Comparison of ENCODE assay signal across 9 cellular contexts in genomic region chr11:43736502-43737193, GRCh38. TPM values are rescaled to one million over a fixed set of nuclear protein-coding genes. Genes with fewer than 3 reads are reported as not detected.
A peak's percentile ranks its signal among the peaks of the same experiment; 100 is the strongest.
DNase-seq lines count a peak whose midpoint lies in the region; ATAC-seq and TF ChIP-seq lines count a peak whose summit lies in the region.
"Had no signal": no experiment of that assay in that cellular context is flagged by ENCODE, and none has a peak within 500 bp of the region (broad histone marks: within the 10 kb centered on the region; RNA-seq: fewer than 3 reads in every experiment).

No MANE protein-coding gene starts in this region.

- H3K4me1 Mint-ChIP-seq in Calu3 (ENCODE audit: low read depth, unreplicated experiment): peaks cover 51% of the 10 kb centered on the region
- H3K4me1 Mint-ChIP-seq in neural crest cell: peaks cover 49% of the 10 kb centered on the region

- H3K9me3 Mint-ChIP-seq in Calu3 (ENCODE audit: low read depth, unreplicated experiment) (no peaks in the 10 kb centered on the region), neural crest cell (peaks cover 3% of the 10 kb centered on the region)

- intact Hi-C loops in Calu3 (cut with micrococcal nuclease; ENCODE audit: unreplicated experiment): loop anchor here (2.0 to 5.0 kb wide), 2 partner anchors 56 to 94 kb away; partner anchors contain the start of gene HSD17B12

- no peaks in the 10 kb centered on the region for H3K36me3 ChIP-seq in endocrine pancreas (ENCODE audit: control insufficient read depth, insufficient read depth, low read length)

- no peaks in the 10 kb centered on the region for H3K27me3 Mint-ChIP-seq in Calu3 (ENCODE audit: unreplicated experiment)
- H3K27me3 Mint-ChIP-seq in neural crest cell (ENCODE audit: low read depth): no peaks in the 10 kb centered on the region
- H3K27me3 Mint-ChIP-seq: naive B cell had no signal

- H3K27ac Mint-ChIP-seq in Calu3 (ENCODE audit: unreplicated experiment) (peak overlapping the region; percentile 89), neural crest cell (ENCODE audit: unreplicated experiment) (peak overlapping the region; percentile 98)

- CTCF ChIA-PET in Calu3 (lab: Charles Lee): no interaction called here

- H3K4me3 Mint-ChIP-seq in Calu3 (ENCODE audit: low read depth, unreplicated experiment): peak overlapping the region; percentile 50
- peak overlapping the region; percentile 20 for H3K4me3 Mint-ChIP-seq in neural crest cell

- H3K27me3 ChIP-seq in endocrine pancreas (ENCODE audit: control insufficient read depth, insufficient read depth, low read length): no peaks in the 10 kb centered on the region

- no peak overlapping the region for H3K9ac ChIP-seq in endocrine pancreas (ENCODE audit: control insufficient read depth, insufficient read depth, low read length)

- H3K4me3 ChIP-seq in endocrine pancreas (ENCODE audit: control insufficient read depth, insufficient read depth, low read length): peak overlapping the region; percentile 72

- peaks cover 20% of the 10 kb centered on the region for H3K4me1 ChIP-seq in endocrine pancreas (ENCODE audit: control insufficient read depth, insufficient read depth, low read length)

- BruUV-seq in Calu3 (replicated peaks; lab: Mats Ljungman, UMichigan): no TSS peak

- H3K9me3 ChIP-seq in endocrine pancreas (ENCODE audit: control insufficient read depth, low read length): no peaks in the 10 kb centered on the region

- DNase-seq in Calu3 (peak; percentile 8), NCI-H2107 treated with DMSO at 0.1 percent for 48 hours (lab: John Stamatoyannopoulos, UW; ENCODE audit: unreplicated experiment) (peak; percentile 79), neural crest cell (ENCODE audit: low read depth, low spot score) (no peak)
- DNase-seq in effector CD4-positive, alpha-beta T cell: no peak
- DNase-seq in activated CD4-positive, CD25-positive, alpha-beta regulatory T cell (lab: John Stamatoyannopoulos, UW): no peak
- DNase-seq: naive B cell had no signal

- H3K36me3 Mint-ChIP-seq in Calu3 (ENCODE audit: insufficient read depth, unreplicated experiment) (peaks cover 13% of the 10 kb centered on the region), neural crest cell (ENCODE audit: low read depth) (peaks cover 32% of the 10 kb centered on the region)

- TF ChIP-seq CTCF in Calu3 (IDR thresholded peaks at IDR 0.05; ENCODE audit: unreplicated experiment) (no peak), neural crest cell (conservative IDR thresholded peaks at IDR 0.05) (no peak)

- ATAC-seq in GM18519 (IDR thresholded peaks at IDR 0.05; ENCODE audit: low FRiP score, unreplicated experiment): no peak
- no peak for ATAC-seq in HG03025 (IDR thresholded peaks at IDR 0.05; ENCODE audit: low FRiP score, unreplicated experiment)

RNA-seq across cellular contexts. Expression of gene HSD17B12, which starts 56.1 kb away (rescaled TPM):
- total RNA-seq in Calu3 (2022): 114 TPM in 2 replicates
- total RNA-seq in neural crest cell: 111 and 116 TPM in 2 replicates

Comparison
In these comparisons a context has a peak if more than half of its experiments do, and no peak if none do; other contexts are left out.
1. DNase-seq: peak in Calu3 (single experiment) and NCI-H2107 treated with DMSO at 0.1 percent for 48 hours (single experiment); none in neural crest cell (single experiment), effector CD4-positive, alpha-beta T cell (single experiment) and activated CD4-positive, CD25-positive, alpha-beta regulatory T cell (0 of 4).